Comparison of ENCODE assay signal across 1 cellular context in genomic region chr17:48047741-48048320, GRCh38.
TF ChIP-seq lines count a peak whose summit lies in the region.

No MANE protein-coding gene starts in this region.

TF ChIP-seq in GM12878, 131 proteins besides CTCF, POLR2A, EP300 and RAD21 (continued from another document and continues in another):
- TF ChIP-seq EED (IDR thresholded peaks at IDR 0.05; ENCODE audit: low read depth) = peak; percentile 60
- TF ChIP-seq ATF2 (IDR thresholded peaks at IDR 0.05; ENCODE audit: low read length) = no peak
- TF ChIP-seq RELB (IDR thresholded peaks at IDR 0.05; ENCODE audit: low read depth) = peak; percentile 70
- peak; percentile 95 for TF ChIP-seq PML (IDR thresholded peaks at IDR 0.05; ENCODE audit: low read length)
- peak; percentile 26 for TF ChIP-seq RELA (IDR thresholded peaks at IDR 0.05; ENCODE audit: borderline replicate concordance, partially characterized antibody)
- peak; percentile 28; the same call in 1 of the 2 replicates for TF ChIP-seq BRCA1 (IDR thresholded peaks at IDR 0.05; ENCODE audit: low read depth, low read length)
- TF ChIP-seq MYB (IDR thresholded peaks at IDR 0.05; ENCODE audit: borderline replicate concordance, low read depth, low read length) = no peak
- TF ChIP-seq IRF4 (IDR thresholded peaks at IDR 0.05; ENCODE audit: low read depth, low read length) = 0 out of 2 replicates have a peak, but pooled peaks have one; percentile 53
- TF ChIP-seq TBL1XR1 (IDR thresholded peaks at IDR 0.05; ENCODE audit: low read depth, low read length) = no peak
- TF ChIP-seq HDGF (IDR thresholded peaks at IDR 0.05) = peak; percentile 72; the same call in 1 of the 2 replicates
- TF ChIP-seq SMAD5 (IDR thresholded peaks at IDR 0.05; ENCODE audit: low read depth) = peak; percentile 31; the same call in 1 of the 2 replicates
- TF ChIP-seq BCL3 (IDR thresholded peaks at IDR 0.05; ENCODE audit: borderline replicate concordance, insufficient read depth, low read depth, low read length, poor library complexity, severe bottlenecking) = peak; percentile 22
- no peak for TF ChIP-seq BMI1 (IDR thresholded peaks at IDR 0.05; ENCODE audit: borderline replicate concordance)
- peak; percentile 35; the same call in 1 of the 2 replicates for TF ChIP-seq BCL11A (IDR thresholded peaks at IDR 0.05; ENCODE audit: low read depth, low read length)
- TF ChIP-seq CBFB (IDR thresholded peaks at IDR 0.05; ENCODE audit: low read depth) = peak; percentile 98
- TF ChIP-seq STAT1 (conservative IDR thresholded peaks at IDR 0.05) = 0 out of 2 replicates have a peak, but pooled peaks have one; percentile 79
- TF ChIP-seq DPF2 (IDR thresholded peaks at IDR 0.05) = peak; percentile 99
- TF ChIP-seq E4F1 (IDR thresholded peaks at IDR 0.05; ENCODE audit: borderline replicate concordance, partially characterized antibody) = peak; percentile 46
- TF ChIP-seq ESRRA (IDR thresholded peaks at IDR 0.05; ENCODE audit: low read length) = no peak
- TF ChIP-seq PBX3 (IDR thresholded peaks at IDR 0.05; ENCODE audit: insufficient replicate concordance, low read depth, low read length) = peak; percentile 99
- peak; percentile 64 for TF ChIP-seq MTA2 (IDR thresholded peaks at IDR 0.05; ENCODE audit: low read depth)
- peak; percentile 32; the same call in 1 of the 2 replicates for TF ChIP-seq NR2C1 (IDR thresholded peaks at IDR 0.05)
- peak; percentile 55 for TF ChIP-seq USF1 (IDR thresholded peaks at IDR 0.05; ENCODE audit: borderline replicate concordance, extremely low read length, insufficient read depth, low read depth, low read length)
- TF ChIP-seq SMAD1 (IDR thresholded peaks at IDR 0.05; ENCODE audit: low read depth, partially characterized antibody) = peak; percentile 68
- peak; percentile 88; the same call in 1 of the 2 replicates for TF ChIP-seq RB1 (IDR thresholded peaks at IDR 0.05; ENCODE audit: borderline replicate concordance)
- TF ChIP-seq SREBF1 (IDR thresholded peaks at IDR 0.05; ENCODE audit: low read length) = no peak
- TF ChIP-seq ATF7 (IDR thresholded peaks at IDR 0.05; ENCODE audit: low read depth) = peak; percentile 56
- TF ChIP-seq YBX1 (IDR thresholded peaks at IDR 0.05) = no peak
- no peak for TF ChIP-seq JUNB (IDR thresholded peaks at IDR 0.05)
- TF ChIP-seq LARP7 (IDR thresholded peaks at IDR 0.05) = peak; percentile 94
- peak in 1 of 2 experiments; percentile 74; a peak in 1 of 4 replicates for TF ChIP-seq BHLHE40 (IDR thresholded peaks at IDR 0.05; ENCODE audit: borderline replicate concordance in 1 of 2, low read depth in 2 of 2, low read length in 1 of 2)
- TF ChIP-seq SMARCA5 (IDR thresholded peaks at IDR 0.05) = peak; percentile 68; the same call in 1 of the 2 replicates
- peak; percentile 92 for TF ChIP-seq NBN (IDR thresholded peaks at IDR 0.05)
- no peak for TF ChIP-seq ZZZ3 (IDR thresholded peaks at IDR 0.05; ENCODE audit: control insufficient read depth, insufficient read length, low read depth)
- TF ChIP-seq PKNOX1 (IDR thresholded peaks at IDR 0.05) = peak; percentile 100
- TF ChIP-seq ZNF24 (IDR thresholded peaks at IDR 0.05) = no peak
- TF ChIP-seq NFYA (IDR thresholded peaks at IDR 0.05; ENCODE audit: borderline replicate concordance, low read depth, low read length) = peak; percentile 77
- TF ChIP-seq POLR2AphosphoS2 (IDR thresholded peaks at IDR 0.05; ENCODE audit: low read depth, low read length) = peak; percentile 81; the same call in 1 of the 2 replicates
- TF ChIP-seq RUNX3 (IDR thresholded peaks at IDR 0.05; ENCODE audit: low read length) = peak; percentile 98
- TF ChIP-seq SPI1 (IDR thresholded peaks at IDR 0.05; ENCODE audit: borderline replicate concordance, insufficient read depth, low read depth, low read length) = peak; percentile 48; the same call in 1 of the 2 replicates
- TF ChIP-seq CHD1 (IDR thresholded peaks at IDR 0.05; ENCODE audit: low read depth, low read length) = 0 out of 2 replicates have a peak, but pooled peaks have one; percentile 17
- no peak for TF ChIP-seq KAT2A (conservative IDR thresholded peaks at IDR 0.05; ENCODE audit: control insufficient read depth, low read depth, low read length)
- TF ChIP-seq IRF3 (IDR thresholded peaks at IDR 0.05) = peak; percentile 90
- TF ChIP-seq SIN3A (IDR thresholded peaks at IDR 0.05; ENCODE audit: low read depth, low read length) = peak; percentile 35; the same call in 1 of the 2 replicates
- peak; percentile 84 for TF ChIP-seq MXI1 (IDR thresholded peaks at IDR 0.05; ENCODE audit: low read depth, low read length)
- TF ChIP-seq ZBTB40 (IDR thresholded peaks at IDR 0.05; ENCODE audit: borderline replicate concordance) = peak; percentile 91
- peak; percentile 81 for TF ChIP-seq RAD51 (IDR thresholded peaks at IDR 0.05)
- TF ChIP-seq SP1 (IDR thresholded peaks at IDR 0.05; ENCODE audit: low read depth, low read length) = peak; percentile 98
- peak; percentile 79 for TF ChIP-seq CREM (IDR thresholded peaks at IDR 0.05; ENCODE audit: low read depth)
- 0 out of 2 replicates have a peak, but pooled peaks have one; percentile 82 for TF ChIP-seq BACH1 (IDR thresholded peaks at IDR 0.05; ENCODE audit: borderline replicate concordance)
